9 cellular contexts compared by ENCODE assay signal in the genomic region with DNA sequence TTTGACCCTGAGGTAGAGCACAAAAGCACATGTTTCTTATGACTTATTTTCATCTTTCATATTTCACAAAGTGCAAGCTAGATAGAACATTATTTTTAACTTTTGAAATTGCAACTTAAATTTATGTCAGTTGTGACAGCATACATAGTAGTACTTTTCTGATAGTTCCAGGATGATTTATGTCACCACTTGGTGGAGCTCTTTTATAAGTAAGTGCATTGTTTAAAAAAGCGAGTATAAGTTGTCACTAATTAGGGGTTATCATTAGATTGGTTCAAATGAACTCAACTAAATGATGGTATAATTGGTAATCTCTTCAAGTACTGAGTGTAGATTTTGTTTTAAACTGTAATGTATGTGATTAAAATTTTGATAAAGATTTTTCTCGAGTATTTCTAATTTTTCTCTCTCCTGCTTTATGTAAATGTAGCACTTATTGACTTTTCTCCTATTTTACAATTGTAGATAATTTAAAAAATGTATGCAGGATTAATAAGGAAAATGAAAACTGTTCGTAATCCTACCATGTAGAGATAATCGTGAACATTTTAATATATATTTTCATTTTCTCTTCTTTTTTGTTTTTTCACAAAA. TPM values are rescaled to one million over a fixed set of nuclear protein-coding genes. Genes with fewer than 3 reads are reported as not detected.
DNase-seq lines count a peak whose midpoint lies in the region; ATAC-seq, FAIRE-seq and TF ChIP-seq lines count a peak whose summit lies in the region.
"Had no signal": no experiment of that assay in that cellular context is flagged by ENCODE, and none has a peak within 500 bp of the region (broad histone marks: within the 10 kb centered on the region; RNA-seq: fewer than 3 reads in every experiment).

No MANE protein-coding gene starts in this region.

- TF ChIP-seq POLR2A in A549 (IDR thresholded peaks at IDR 0.05; ENCODE audit: low read length), result no peak

- DNase-seq in A549 (ENCODE audit: low read depth in 1 of 2, low spot score in 1 of 2) (peak; percentile 0 to 17), GM10266 (ENCODE audit: extremely low spot score) (no peak), OCI-LY7 (ENCODE audit: low spot score) (peak; percentile 65), H4 (ENCODE audit: low spot score) (no peak), NCI-H2081 treated with DMSO at 0.1 percent for 48 hours (lab: John Stamatoyannopoulos, UW) (no peak)
- no peak for DNase-seq in effector memory CD8-positive, alpha-beta T cell
- peak in 6 of 9 donors; percentile 27 to 64 (median 48) for DNase-seq in naive thymus-derived CD4-positive, alpha-beta T cell
- DNase-seq in activated T-cell treated with anti-CD3 and anti-CD28 coated beads, Interleukin-2, amount 50 U/mL, for 24 hours, result no peak

- no peak overlapping the region for H3K4me3 Mint-ChIP-seq in effector memory CD8-positive, alpha-beta T cell
- no peak overlapping the region for H3K4me3 Mint-ChIP-seq in naive thymus-derived CD4-positive, alpha-beta T cell
- H3K4me3 Mint-ChIP-seq in activated T-cell treated with anti-CD3 and anti-CD28 coated beads, Interleukin-2, amount 50 U/mL, for 24 hours, result no peak overlapping the region
- H3K4me3 Mint-ChIP-seq: dendritic cell treated with granulocyte-macrophage colony-stimulating factor and Interleukin-4, amounts not matched to agents 40 ng/mL and 50 ng/mL, for 4 days had no signal

- TF ChIP-seq EP300 in A549 (IDR thresholded peaks at IDR 0.05), result no peak

- H3K9me3 Mint-ChIP-seq in effector memory CD8-positive, alpha-beta T cell, result no peaks in the 10 kb centered on the region
- H3K9me3 Mint-ChIP-seq in naive thymus-derived CD4-positive, alpha-beta T cell, result peaks cover 0 to 3% (median 0%) of the 10 kb centered on the region in 11 donors
- no peaks in the 10 kb centered on the region for H3K9me3 Mint-ChIP-seq in activated T-cell treated with anti-CD3 and anti-CD28 coated beads, Interleukin-2, amount 50 U/mL, for 24 hours

- no peak overlapping the region for H3K4me2 ChIP-seq in A549
- no peak overlapping the region for H3K4me2 ChIP-seq in OCI-LY7 (ENCODE audit: low read length)

- H3K4me1 ChIP-seq in A549 (no peaks in the 10 kb centered on the region), OCI-LY7 (ENCODE audit: insufficient read depth, low read length, poor library complexity, severe bottlenecking) (no peaks in the 10 kb centered on the region)
- H3K4me1 ChIP-seq in naive thymus-derived CD4-positive, alpha-beta T cell (ENCODE audit: control insufficient read depth in 2 of 2, insufficient read depth in 2 of 2, low read length in 2 of 2), result no peaks in the 10 kb centered on the region

- H3K4me1 Mint-ChIP-seq in effector memory CD8-positive, alpha-beta T cell (ENCODE audit: low read depth in 2 of 2), result peaks cover 6 to 8% of the 10 kb centered on the region in 2 donors
- H3K4me1 Mint-ChIP-seq in naive thymus-derived CD4-positive, alpha-beta T cell, result peaks cover 0 to 23% (median 5%) of the 10 kb centered on the region in 7 donors
- H3K4me1 Mint-ChIP-seq in activated T-cell treated with anti-CD3 and anti-CD28 coated beads, Interleukin-2, amount 50 U/mL, for 24 hours (ENCODE audit: low read depth), result peaks cover 19% of the 10 kb centered on the region

- TF ChIP-seq CTCF in A549 (IDR thresholded peaks at IDR 0.05) (peak; percentile 49), GM10266 (IDR thresholded peaks at IDR 0.05; ENCODE audit: control insufficient read depth, insufficient read depth, low read depth, missing control alignments) (peak; percentile 56), OCI-LY7 (conservative IDR thresholded peaks at IDR 0.05; ENCODE audit: low read length) (peak; percentile 99)

- H3K79me2 ChIP-seq in OCI-LY7 (ENCODE audit: insufficient read depth, low read depth, low read length), result peaks cover 19% of the 10 kb centered on the region; the same call in 1 of the 2 replicates

- no peaks in the 10 kb centered on the region for H3K9me3 ChIP-seq in A549
- 0 out of 2 replicates have a peak, but pooled peaks cover 5% of the 10 kb centered on the region for H3K9me3 ChIP-seq in OCI-LY7 (ENCODE audit: low read length)
- H3K9me3 ChIP-seq in naive thymus-derived CD4-positive, alpha-beta T cell (ENCODE audit: control insufficient read depth in 2 of 3, low read length in 3 of 3), result peaks cover 0 to 4% (median 0%) of the 10 kb centered on the region in 3 experiments

- no peak for FAIRE-seq in A549 (lab: Jason Lieb, UNC)

- 63% methylated on average over 4 of the region's 4 CpGs for WGBS in A549 (ENCODE audit: missing lambda C conversion rate)

- CTCF ChIA-PET in A549 (lab: Yijun Ruan, JAX) (interaction anchor here (0.8 to 5.0 kb wide), 5 partner anchors 69 to 437 kb away, joined by 3 to 56 read pairs (median 4); no protein-coding TSS in a partner anchor), OCI-LY7 (lab: Charles Lee; ENCODE audit: unreplicated experiment) (interaction anchor here (1.1 to 1.3 kb wide), 2 partner anchors 207 to 245 kb away, joined by 3 read pairs; no protein-coding TSS in a partner anchor)
- CTCF ChIA-PET in naive thymus-derived CD4-positive, alpha-beta T cell (lab: Charles Lee), result interaction anchor here (0.7 to 8.1 kb wide), 21 partner anchors 10 to 777 kb away, joined by 3 to 126 read pairs (median 4); no protein-coding TSS in a partner anchor

- H3K4me3 ChIP-seq in A549 (no peak overlapping the region), OCI-LY7 (ENCODE audit: low read depth, low read length, poor library complexity, severe bottlenecking) (no peak overlapping the region)
- no peak overlapping the region for H3K4me3 ChIP-seq in naive thymus-derived CD4-positive, alpha-beta T cell (ENCODE audit: low read length)

- H3K27ac Mint-ChIP-seq in effector memory CD8-positive, alpha-beta T cell, result peak overlapping the region in 1 of 2 donors; percentile 47
- no peak overlapping the region for H3K27ac Mint-ChIP-seq in naive thymus-derived CD4-positive, alpha-beta T cell
- H3K27ac Mint-ChIP-seq in activated T-cell treated with anti-CD3 and anti-CD28 coated beads, Interleukin-2, amount 50 U/mL, for 24 hours, result no peak overlapping the region

- H3K27ac ChIP-seq in A549 (no peak overlapping the region), OCI-LY7 (ENCODE audit: low read depth, low read length, poor library complexity, severe bottlenecking) (no peak overlapping the region)
- H3K27ac ChIP-seq in naive thymus-derived CD4-positive, alpha-beta T cell (ENCODE audit: low read depth, low read length), result no peak overlapping the region

- no peak overlapping the region for H2AFZ ChIP-seq in OCI-LY7 (ENCODE audit: low read length)

- H3K27me3 Mint-ChIP-seq in effector memory CD8-positive, alpha-beta T cell, result no peaks in the 10 kb centered on the region
- no peaks in the 10 kb centered on the region for H3K27me3 Mint-ChIP-seq in naive thymus-derived CD4-positive, alpha-beta T cell
- H3K27me3 Mint-ChIP-seq in activated T-cell treated with anti-CD3 and anti-CD28 coated beads, Interleukin-2, amount 50 U/mL, for 24 hours, result no peaks in the 10 kb centered on the region
- H3K27me3 Mint-ChIP-seq: dendritic cell treated with granulocyte-macrophage colony-stimulating factor and Interleukin-4, amounts not matched to agents 40 ng/mL and 50 ng/mL, for 4 days had no signal

- peaks cover 16% of the 10 kb centered on the region; the same call in 1 of the 2 replicates for H4K20me1 ChIP-seq in OCI-LY7 (ENCODE audit: insufficient read depth, low read length)

- intact Hi-C loops in OCI-LY7 (cut with micrococcal nuclease; ENCODE audit: unreplicated experiment), result loop anchor here (1.0 kb wide), 2 partner anchors 246 to 435 kb away; no protein-coding TSS in a partner anchor
- intact Hi-C loops in naive thymus-derived CD4-positive, alpha-beta T cell (cut with micrococcal nuclease), result loop anchor here (1.0 to 10.0 kb wide), 11 partner anchors 67 to 435 kb away; partner anchors contain the start of gene CYSLTR2 (in 1 of the 2)

- H3K36me3 ChIP-seq in OCI-LY7 (ENCODE audit: insufficient read depth, low read length), result peaks cover 37% of the 10 kb centered on the region
- H3K36me3 ChIP-seq in naive thymus-derived CD4-positive, alpha-beta T cell (ENCODE audit: control insufficient read depth in 2 of 3, insufficient read depth in 3 of 3, low read length in 3 of 3), result no peaks in the 10 kb centered on the region

- H3K9me2 ChIP-seq in OCI-LY7 (ENCODE audit: insufficient read depth, low read length), result no peaks in the 10 kb centered on the region

- peak in 1 of 2 experiments; percentile 56; a peak in 1 of 6 replicates for ATAC-seq in A549
- peak; percentile 81 for ATAC-seq in effector memory CD8-positive, alpha-beta T cell (replicated peaks)
- peak; percentile 79 for ATAC-seq in naive thymus-derived CD4-positive, alpha-beta T cell

- BruUV-seq in OCI-LY7 (replicated peaks; lab: Mats Ljungman, UMichigan), result no TSS peak

- no peaks in the 10 kb centered on the region for H3K27me3 ChIP-seq in naive thymus-derived CD4-positive, alpha-beta T cell (ENCODE audit: control insufficient read depth in 2 of 2, insufficient read depth in 2 of 2, low read length in 2 of 2)

- peak; percentile 70 to 71 for TF ChIP-seq RAD21 in A549 (conservative IDR thresholded peaks at IDR 0.05 in 1 of 2, IDR thresholded peaks at IDR 0.05 in 1 of 2)

- peaks cover 3% of the 10 kb centered on the region for H3K36me3 Mint-ChIP-seq in effector memory CD8-positive, alpha-beta T cell (ENCODE audit: insufficient read depth)
- H3K36me3 Mint-ChIP-seq in naive thymus-derived CD4-positive, alpha-beta T cell, result peaks cover 0 to 37% (median 7%) of the 10 kb centered on the region in 5 donors
- peaks cover 28% of the 10 kb centered on the region for H3K36me3 Mint-ChIP-seq in activated T-cell treated with anti-CD3 and anti-CD28 coated beads, Interleukin-2, amount 50 U/mL, for 24 hours (ENCODE audit: low read depth)

- POLR2A ChIA-PET in A549 (lab: Yijun Ruan, JAX) (no interaction called here), OCI-LY7 (lab: Charles Lee) (interaction anchor here (0.6 to 1.6 kb wide), 7 partner anchors 8 to 634 kb away, joined by 4 to 13 read pairs (median 4); no protein-coding TSS in a partner anchor)
- POLR2A ChIA-PET in naive thymus-derived CD4-positive, alpha-beta T cell (lab: Charles Lee), result interaction anchor here (0.9 to 1.3 kb wide), 4 partner anchors 198 to 434 kb away, joined by 3 to 4 read pairs (median 4); partner anchors contain the start of gene RCBTB2

TF ChIP-seq in A549, 52 proteins besides CTCF, POLR2A, EP300 and RAD21:
- TF ChIP-seq SMC3 (IDR thresholded peaks at IDR 0.05) (peak; percentile 60), RNF2 (IDR thresholded peaks at IDR 0.05; ENCODE audit: borderline replicate concordance, low read depth) (no peak)

RNA-seq across cellular contexts. Expression of gene RB1, which starts 31.1 kb away (rescaled TPM):
- polyA plus RNA-seq in A549 (2011; rRNA removed) (22.2 and 23.8 TPM in 2 replicates), A549 (2017; fragmentation: RNase III; extraction: RNeasy Plus Mini Kit Qiagen cat#74134 plus additional on column Dnase treatment) (16.8 to 17.7 TPM (median 16.9 TPM) in 3 replicates)
- polyA plus RNA-seq in A549 (2012; cell fraction: cytosol; rRNA removed), result 5.9 and 6.6 TPM in 2 replicates
- polyA plus RNA-seq in A549 (2012; cell fraction: nucleus; rRNA removed), result 2.9 and 3.3 TPM in 2 replicates
- polyA minus RNA-seq in A549 (2011; rRNA and poly(A)+ RNA removed), result 4.7 and 7.5 TPM in 2 replicates
- 31.7 and 33.5 TPM in 2 replicates for total RNA-seq in OCI-LY7 (2014; rRNA removed; shearing (Covaris generic))
- 72.7 and 84.4 TPM in 2 replicates for total RNA-seq in OCI-LY7 (2022)
- 10 to 100 TPM; 18.0 to 37.1 (median 23.6) TPM for total RNA-seq in naive thymus-derived CD4-positive, alpha-beta T cell
- polyA plus RNA-seq in naive thymus-derived CD4-positive, alpha-beta T cell, result 10 to 100 TPM; 12.1 to 13.5 TPM
- 16.3 and 20.4 TPM in 2 replicates for total RNA-seq in H4 (2014; rRNA removed; shearing (Covaris generic))

Comparison
In these comparisons a context has a peak if more than half of its experiments do, and no peak if none do; other contexts are left out.
1. DNase-seq: peak in A549 (2 of 2), OCI-LY7 (single experiment) and naive thymus-derived CD4-positive, alpha-beta T cell (6 of 9); none in GM10266 (single experiment), effector memory CD8-positive, alpha-beta T cell (0 of 3), H4 (single experiment), activated T-cell treated with anti-CD3 and anti-CD28 coated beads, Interleukin-2, amount 50 U/mL, for 24 hours (single experiment) and NCI-H2081 treated with DMSO at 0.1 percent for 48 hours (single experiment).
2. CTCF ChIP-seq: peak in every context shown above with its lines; median percentile 99 in OCI-LY7; 56 in GM10266; 49 in A549.